Comparison of ENCODE assay signal across 10 cellular contexts in genomic region chr12:32906407-32907165, GRCh38. TPM values are rescaled to one million over a fixed set of nuclear protein-coding genes. Genes with fewer than 3 reads are reported as not detected.
DNase-seq lines count a peak whose midpoint lies in the region; ATAC-seq and TF ChIP-seq lines count a peak whose summit lies in the region.
"Had no signal": no experiment of that assay in that cellular context is flagged by ENCODE, and none has a peak within 500 bp of the region (broad histone marks: within the 10 kb centered on the region; RNA-seq: fewer than 3 reads in every experiment).

No MANE protein-coding gene starts in this region.

- H3K27me3 ChIP-seq in liver (ENCODE audit: control insufficient read depth in 4 of 4, insufficient read depth in 4 of 4, low read length in 3 of 4) (no peaks in the 10 kb centered on the region), heart left ventricle (no peaks in the 10 kb centered on the region)

- peak; percentile 98 for ATAC-seq in GM21825 (IDR thresholded peaks at IDR 0.05; ENCODE audit: unreplicated experiment)
- ATAC-seq in HG03520 (IDR thresholded peaks at IDR 0.05; ENCODE audit: unreplicated experiment) = peak; percentile 94
- ATAC-seq in heart left ventricle = no peak

- DNase-seq in NOMO-1 (lab: John Stamatoyannopoulos, UW; ENCODE audit: unreplicated experiment in 2 of 2) (peak; percentile 33 to 55), NOMO-1 treated with dmso at 0.1 percent for 144 hours (lab: John Stamatoyannopoulos, UW; ENCODE audit: unreplicated experiment) (no peak), KBM-7 (no peak), NCI-H2107 (lab: John Stamatoyannopoulos, UW) (no peak), heart left ventricle (no peak)
- DNase-seq: GOT3, Right ventricle myocardium superior had no signal

- H3K27ac ChIP-seq in liver (ENCODE audit: low read depth in 1 of 2, low read length in 2 of 2) = peak overlapping the region; percentile 48 to 59
- no peak overlapping the region for H3K27ac ChIP-seq in heart left ventricle

- intact Hi-C loops in heart left ventricle (cut with DNase I) = no loop called here

- TF ChIP-seq RAD21 in liver (IDR thresholded peaks at IDR 0.05) = peak; percentile 38 to 59

- H3K36me3 ChIP-seq in liver (ENCODE audit: control insufficient read depth in 4 of 4, insufficient read depth in 3 of 4, low read depth in 1 of 4, low read length in 3 of 4) = no peaks in the 10 kb centered on the region
- H3K36me3 ChIP-seq in heart left ventricle = no peaks in the 10 kb centered on the region

- no peak overlapping the region for H3K4me3 ChIP-seq in liver (ENCODE audit: low read depth in 1 of 3, low read length in 3 of 3)
- no peak overlapping the region for H3K4me3 ChIP-seq in heart left ventricle

- no peak for TF ChIP-seq POLR2A in heart left ventricle (IDR thresholded peaks at IDR 0.05)

- H3K4me1 ChIP-seq in liver (ENCODE audit: control insufficient read depth in 4 of 4, insufficient read depth in 4 of 4, low read length in 3 of 4) (peaks cover 1 to 24% (median 16%) of the 10 kb centered on the region in 4 donors), heart left ventricle (peaks cover 0 to 4% (median 0%) of the 10 kb centered on the region in 12 donors)

- in situ Hi-C loops in KBM-7 (cut with MboI; ENCODE audit: low pct_unique_long_range_greater_than_20kb, low sequenced_read_pairs) = no loop called here

- WGBS in liver = 69% methylated on average over 9 of the region's 9 CpGs
- WGBS in heart left ventricle, 4 donors = 77 to 84% (median 78%) methylated on average over 9 of the region's 9 CpGs

- no peak for TF ChIP-seq CTCF in liver (IDR thresholded peaks at IDR 0.05; ENCODE audit: low read depth, low read length, missing input control)
- TF ChIP-seq CTCF in heart left ventricle (IDR thresholded peaks at IDR 0.05) = no peak

- no peaks in the 10 kb centered on the region for H3K9me3 ChIP-seq in liver (ENCODE audit: control insufficient read depth in 4 of 4, low read length in 3 of 4)
- no peaks in the 10 kb centered on the region for H3K9me3 ChIP-seq in heart left ventricle

- no peak overlapping the region for H3K9ac ChIP-seq in liver (ENCODE audit: low read depth in 1 of 2, low read length in 2 of 2)

TF ChIP-seq in liver, 16 proteins besides CTCF, POLR2A, EP300 and RAD21:
- no peak for TF ChIP-seq FOXA1 (IDR thresholded peaks at IDR 0.05)
- peak; percentile 59 for TF ChIP-seq YY1 (IDR thresholded peaks at IDR 0.05)
- TF ChIP-seq FOXA2 (IDR thresholded peaks at IDR 0.05) = no peak
- peak; percentile 87 to 89 for TF ChIP-seq RXRA (IDR thresholded peaks at IDR 0.05)
- no peak for TF ChIP-seq ZBTB33 (IDR thresholded peaks at IDR 0.05)
- TF ChIP-seq HNF4A (conservative IDR thresholded peaks at IDR 0.05) = peak; percentile 85
- TF ChIP-seq, protein P1, sequence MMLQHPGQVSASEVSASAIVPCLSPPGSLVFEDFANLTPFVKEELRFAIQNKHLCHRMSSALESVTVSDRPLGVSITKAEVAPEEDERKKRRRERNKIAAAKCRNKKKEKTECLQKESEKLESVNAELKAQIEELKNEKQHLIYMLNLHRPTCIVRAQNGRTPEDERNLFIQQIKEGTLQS (IDR thresholded peaks at IDR 0.05) = no peak
- no peak for TF ChIP-seq NR2F2 (IDR thresholded peaks at IDR 0.05)
- no peak for TF ChIP-seq TAF1 (conservative IDR thresholded peaks at IDR 0.05)
- TF ChIP-seq, protein P2, sequence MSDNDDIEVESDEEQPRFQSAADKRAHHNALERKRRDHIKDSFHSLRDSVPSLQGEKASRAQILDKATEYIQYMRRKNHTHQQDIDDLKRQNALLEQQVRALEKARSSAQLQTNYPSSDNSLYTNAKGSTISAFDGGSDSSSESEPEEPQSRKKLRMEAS (IDR thresholded peaks at IDR 0.05) = peak; percentile 56
- TF ChIP-seq GABPA (IDR thresholded peaks at IDR 0.05 in 1 of 2, conservative IDR thresholded peaks at IDR 0.05 in 1 of 2) = peak in 1 of 2 donors; percentile 28
- TF ChIP-seq, protein P3, sequence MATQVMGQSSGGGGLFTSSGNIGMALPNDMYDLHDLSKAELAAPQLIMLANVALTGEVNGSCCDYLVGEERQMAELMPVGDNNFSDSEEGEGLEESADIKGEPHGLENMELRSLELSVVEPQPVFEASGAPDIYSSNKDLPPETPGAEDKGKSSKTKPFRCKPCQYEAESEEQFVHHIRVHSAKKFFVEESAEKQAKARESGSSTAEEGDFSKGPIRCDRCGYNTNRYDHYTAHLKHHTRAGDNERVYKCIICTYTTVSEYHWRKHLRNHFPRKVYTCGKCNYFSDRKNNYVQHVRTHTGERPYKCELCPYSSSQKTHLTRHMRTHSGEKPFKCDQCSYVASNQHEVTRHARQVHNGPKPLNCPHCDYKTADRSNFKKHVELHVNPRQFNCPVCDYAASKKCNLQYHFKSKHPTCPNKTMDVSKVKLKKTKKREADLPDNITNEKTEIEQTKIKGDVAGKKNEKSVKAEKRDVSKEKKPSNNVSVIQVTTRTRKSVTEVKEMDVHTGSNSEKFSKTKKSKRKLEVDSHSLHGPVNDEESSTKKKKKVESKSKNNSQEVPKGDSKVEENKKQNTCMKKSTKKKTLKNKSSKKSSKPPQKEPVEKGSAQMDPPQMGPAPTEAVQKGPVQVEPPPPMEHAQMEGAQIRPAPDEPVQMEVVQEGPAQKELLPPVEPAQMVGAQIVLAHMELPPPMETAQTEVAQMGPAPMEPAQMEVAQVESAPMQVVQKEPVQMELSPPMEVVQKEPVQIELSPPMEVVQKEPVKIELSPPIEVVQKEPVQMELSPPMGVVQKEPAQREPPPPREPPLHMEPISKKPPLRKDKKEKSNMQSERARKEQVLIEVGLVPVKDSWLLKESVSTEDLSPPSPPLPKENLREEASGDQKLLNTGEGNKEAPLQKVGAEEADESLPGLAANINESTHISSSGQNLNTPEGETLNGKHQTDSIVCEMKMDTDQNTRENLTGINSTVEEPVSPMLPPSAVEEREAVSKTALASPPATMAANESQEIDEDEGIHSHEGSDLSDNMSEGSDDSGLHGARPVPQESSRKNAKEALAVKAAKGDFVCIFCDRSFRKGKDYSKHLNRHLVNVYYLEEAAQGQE (IDR thresholded peaks at IDR 0.05) = no peak
- TF ChIP-seq SP1 (IDR thresholded peaks at IDR 0.05) = peak; percentile 67
- TF ChIP-seq JUND (IDR thresholded peaks at IDR 0.05) = peak; percentile 25 to 37
- peak; percentile 72 for TF ChIP-seq HNF4G (IDR thresholded peaks at IDR 0.05)

RNA-seq across cellular contexts. Expression of gene PKP2, which starts 10.0 kb away (rescaled TPM):
- 10 to 100 TPM in 1 of 2 donors, 1 to 10 TPM in 1; 8.6 to 35.7 TPM for total RNA-seq in liver
- polyA plus RNA-seq in liver = 10 to 100 TPM in 1 of 2 donors, 1 to 10 TPM in 1; 10.0 to 15.6 TPM
- total RNA-seq in heart left ventricle = 100 to 1,000 TPM; 269 to 576 (median 402) TPM
- polyA plus RNA-seq in heart left ventricle = 100 to 1,000 TPM; 111 to 206 TPM

Comparison
In these comparisons a context has a peak if more than half of its experiments do, and no peak if none do; other contexts are left out.
1. DNase-seq: peak in NOMO-1 (2 of 2); none in NOMO-1 treated with dmso at 0.1 percent for 144 hours (single experiment), KBM-7 (single experiment), NCI-H2107 (single experiment) and heart left ventricle (0 of 5).
2. ATAC-seq: peak in GM21825 (single experiment) and HG03520 (single experiment); none in heart left ventricle (0 of 4).
3. H3K27ac ChIP-seq: peak in liver (2 of 2); none in heart left ventricle (0 of 12).
4. RNA of gene PKP2, which starts 10.0 kb away (total RNA-seq): 269 to 576 TPM in heart left ventricle; 8.6 to 35.7 TPM in liver; every median in the first group is over 4 times any median in the second.